Comparison of ENCODE assay signal across 12 cellular contexts in genomic region chr6:157985378-157986155, GRCh38. TPM values are rescaled to one million over a fixed set of nuclear protein-coding genes. Genes with fewer than 3 reads are reported as not detected.
DNase-seq lines count a peak whose midpoint lies in the region; ATAC-seq and TF ChIP-seq lines count a peak whose summit lies in the region.
"Had no signal": no experiment of that assay in that cellular context is flagged by ENCODE, and none has a peak within 500 bp of the region (broad histone marks: within the 10 kb centered on the region; RNA-seq: fewer than 3 reads in every experiment).

No MANE protein-coding gene starts in this region.

- peaks cover 59 to 66% (median 60%) of the 10 kb centered on the region in 3 donors for H3K4me1 Mint-ChIP-seq in T-cell

- CTCF ChIA-PET in T-cell (lab: Charles Lee): no interaction called here

- DNase-seq in NCI-H2171 treated with DMSO at 0.1 percent for 48 hours (lab: John Stamatoyannopoulos, UW) (peak; percentile 51), NCI-H2171 (lab: John Stamatoyannopoulos, UW) (no peak), NCI-H69 (lab: John Stamatoyannopoulos, UW) (peak; percentile 99), hepatocyte (ENCODE audit: low spot score) (peak; percentile 68), T-cell (no peak)
- no peak for DNase-seq in effector CD8-positive, alpha-beta T cell (lab: John Stamatoyannopoulos, UW)
- DNase-seq: activated CD4-positive, alpha-beta T cell treated with anti-CD3 and anti-CD28 coated beads for 4 hours; NCI-H446 treated with DMSO at 0.1 percent for 48 hours had no signal

- no peaks in the 10 kb centered on the region for H3K9me3 Mint-ChIP-seq in T-cell

- POLR2A ChIA-PET in T-cell (lab: Charles Lee): interaction anchor here (0.6 to 1.0 kb wide), 2 partner anchors 8 to 11 kb away, joined by 3 to 6 read pairs; no protein-coding TSS in a partner anchor

- no peak for TF ChIP-seq CTCF in hepatocyte (IDR thresholded peaks at IDR 0.05; ENCODE audit: poor library complexity)

- peak overlapping the region; percentile 88 for H3K4me2 ChIP-seq in hepatocyte
- H3K4me2 ChIP-seq in skeletal muscle satellite cell (ENCODE audit: low read length): peak overlapping the region; percentile 82

- H3K9ac ChIP-seq in skeletal muscle satellite cell (ENCODE audit: low read depth, low read length): no peak overlapping the region

- H3K9me3 ChIP-seq in hepatocyte (ENCODE audit: low read depth): no peaks in the 10 kb centered on the region
- H3K9me3 ChIP-seq in skeletal muscle satellite cell (replicated peaks; ENCODE audit: low read length): no peaks in the 10 kb centered on the region
- H3K9me3 ChIP-seq: vagina had no signal

- H3K27ac ChIP-seq in hepatocyte: peak overlapping the region; percentile 85
- H3K27ac ChIP-seq: cardiac muscle cell, vagina had no signal

- no peaks in the 10 kb centered on the region for H3K27me3 Mint-ChIP-seq in T-cell

- ATAC-seq in HG02763 (IDR thresholded peaks at IDR 0.05; ENCODE audit: unreplicated experiment) (no peak), T-cell (replicated peaks in 1 of 4) (no peak)

- no peak overlapping the region for H2AFZ ChIP-seq in hepatocyte

- no peak overlapping the region for H3K27ac Mint-ChIP-seq in T-cell

- H4K20me1 ChIP-seq in hepatocyte (ENCODE audit: insufficient read depth, poor library complexity, severe bottlenecking): no peaks in the 10 kb centered on the region

- H3K27me3 ChIP-seq in hepatocyte (no peaks in the 10 kb centered on the region), skeletal muscle satellite cell (ENCODE audit: control insufficient read depth, insufficient read depth, low read length) (no peaks in the 10 kb centered on the region)
- H3K27me3 ChIP-seq: cardiac muscle cell, vagina had no signal

- H3K9me2 ChIP-seq in hepatocyte (replicated peaks; ENCODE audit: insufficient read depth): no peaks in the 10 kb centered on the region

- WGBS in hepatocyte (ENCODE audit: low lambda C conversion rate, missing lambda C conversion rate): 24% methylated on average over 13 of the region's 13 CpGs

- peaks cover 48% of the 10 kb centered on the region for H3K4me1 ChIP-seq in hepatocyte (ENCODE audit: insufficient read depth)
- H3K4me1 ChIP-seq in skeletal muscle satellite cell (ENCODE audit: control insufficient read depth, insufficient read depth, low read length): peaks cover 53% of the 10 kb centered on the region

- H3K36me3 Mint-ChIP-seq in T-cell: no peaks in the 10 kb centered on the region

- H3K36me3 ChIP-seq in hepatocyte (replicated peaks; ENCODE audit: insufficient read depth, low read depth): no peaks in the 10 kb centered on the region
- no peaks in the 10 kb centered on the region for H3K36me3 ChIP-seq in skeletal muscle satellite cell (ENCODE audit: insufficient read depth, low read length)
- H3K36me3 ChIP-seq: cardiac muscle cell, vagina had no signal

- H3K4me3 ChIP-seq in hepatocyte: no peak overlapping the region
- H3K4me3 ChIP-seq in skeletal muscle satellite cell (ENCODE audit: low read length): no peak overlapping the region
- H3K4me3 ChIP-seq: cardiac muscle cell, vagina had no signal

- peak overlapping the region in 1 of 3 donors; percentile 74 for H3K4me3 Mint-ChIP-seq in T-cell

- H3K79me2 ChIP-seq in hepatocyte: peaks cover 72% of the 10 kb centered on the region

RNA-seq across cellular contexts. Expression of gene SYNJ2, which starts 3.9 kb away (rescaled TPM):
- total RNA-seq in hepatocyte (15.4 and 15.6 TPM in 2 replicates), T-cell (10 to 100 TPM; 20.0 to 37.0 (median 22.3) TPM)
- 16.5 and 21.4 TPM in 2 replicates for polyA plus RNA-seq in hepatocyte
- 23.6 and 32.5 TPM in 2 replicates for total RNA-seq in skeletal muscle satellite cell (2012; rRNA removed)

Comparison
In these comparisons a context has a peak if more than half of its experiments do, and no peak if none do; other contexts are left out.
1. DNase-seq: peak in NCI-H2171 treated with DMSO at 0.1 percent for 48 hours (single experiment), NCI-H69 (single experiment) and hepatocyte (single experiment); none in NCI-H2171 (single experiment), effector CD8-positive, alpha-beta T cell (single experiment) and T-cell (0 of 34).